In genomic region chr17:32266389-32267269, GRCh38 we compare ENCODE assay signal across 8 cellular contexts. TPM values are rescaled to one million over a fixed set of nuclear protein-coding genes. Genes with fewer than 3 reads are reported as not detected.
DNase-seq lines count a peak whose midpoint lies in the region; ATAC-seq, FAIRE-seq and TF ChIP-seq lines count a peak whose summit lies in the region.

No MANE protein-coding gene starts in this region.

- H3K9ac ChIP-seq in parathyroid adenoma: no peak overlapping the region

- TF ChIP-seq POLR2A in esophagus squamous epithelium (IDR thresholded peaks at IDR 0.05): no peak

- DNase-seq in NCI-H146 (lab: John Stamatoyannopoulos, UW): peak; percentile 43
- no peak for DNase-seq in NCI-H146 treated with DMSO at 0.1 percent for 48 hours (lab: John Stamatoyannopoulos, UW; ENCODE audit: unreplicated experiment)
- DNase-seq in activated CD4-positive, alpha-beta T cell treated with anti-CD3 and anti-CD28 coated beads, Interleukin-2, amount 10 ng/mL, durations not matched to agents 24 days and 14 days: peak; percentile 82
- DNase-seq in esophagus squamous epithelium (lab: John Stamatoyannopoulos, UW): no peak
- no peak for DNase-seq in D721Med (ENCODE audit: insufficient read length, low spot score)
- no peak for DNase-seq in NCI-H2081 treated with DMSO at 0.1 percent for 48 hours (lab: John Stamatoyannopoulos, UW)

- peaks cover 76% of the 10 kb centered on the region for H3K27me3 Mint-ChIP-seq in activated CD4-positive, alpha-beta T cell treated with anti-CD3 and anti-CD28 coated beads, Interleukin-2, amount 10 ng/mL, durations not matched to agents 24 days and 14 days

- peak overlapping the region; percentile 82 for H2AFZ ChIP-seq in parathyroid adenoma

- H3K36me3 ChIP-seq in esophagus squamous epithelium (no peaks in the 10 kb centered on the region), parathyroid adenoma (ENCODE audit: control insufficient read depth, insufficient read depth, low read length) (no peaks in the 10 kb centered on the region)

- peak overlapping the region in 1 of 4 donors; percentile 68 for H3K27ac ChIP-seq in esophagus squamous epithelium
- H3K27ac ChIP-seq in parathyroid adenoma: no peak overlapping the region

- H3K4me3 ChIP-seq in esophagus squamous epithelium: peak overlapping the region; percentile 44 to 84 (median 60)
- H3K4me3 ChIP-seq in parathyroid adenoma (ENCODE audit: low read depth, low read length): peak overlapping the region; percentile 55

- H3K27ac Mint-ChIP-seq in activated CD4-positive, alpha-beta T cell treated with anti-CD3 and anti-CD28 coated beads, Interleukin-2, amount 10 ng/mL, durations not matched to agents 24 days and 14 days: no peak overlapping the region

- TF ChIP-seq CTCF in esophagus squamous epithelium (IDR thresholded peaks at IDR 0.05): no peak
- TF ChIP-seq CTCF in parathyroid adenoma (IDR thresholded peaks at IDR 0.05): no peak
- TF ChIP-seq CTCF in D721Med (IDR thresholded peaks at IDR 0.05; ENCODE audit: insufficient read depth, missing control alignments): no peak

- H3K9me3 Mint-ChIP-seq in activated CD4-positive, alpha-beta T cell treated with anti-CD3 and anti-CD28 coated beads, Interleukin-2, amount 10 ng/mL, durations not matched to agents 24 days and 14 days: no peaks in the 10 kb centered on the region

- intact Hi-C loops in activated CD4-positive, alpha-beta T cell treated with anti-CD3 and anti-CD28 coated beads, Interleukin-2, amount 10 ng/mL, durations not matched to agents 24 days and 14 days (cut with micrococcal nuclease): loop anchor here (5.0 kb wide), 1 partner anchor 51 kb away; no protein-coding TSS in a partner anchor
- intact Hi-C loops in esophagus squamous epithelium (cut with DNase I): no loop called here

- H3K4me1 ChIP-seq in esophagus squamous epithelium (peaks cover 14 to 32% (median 22%) of the 10 kb centered on the region in 3 donors), parathyroid adenoma (peaks cover 4% of the 10 kb centered on the region)

- H3K4me2 ChIP-seq in parathyroid adenoma (ENCODE audit: low read length): peak overlapping the region; percentile 69

- H3K27me3 ChIP-seq in esophagus squamous epithelium: peaks cover 6 to 90% (median 9%) of the 10 kb centered on the region in 4 donors
- no peaks in the 10 kb centered on the region for H3K27me3 ChIP-seq in parathyroid adenoma (ENCODE audit: control insufficient read depth, insufficient read depth, low read length)

- ATAC-seq in HG02884 (IDR thresholded peaks at IDR 0.05; ENCODE audit: unreplicated experiment): no peak

- FAIRE-seq in D721Med (lab: Jason Lieb, UNC): no peak

- peak overlapping the region; percentile 73 for H3K4me3 Mint-ChIP-seq in activated CD4-positive, alpha-beta T cell treated with anti-CD3 and anti-CD28 coated beads, Interleukin-2, amount 10 ng/mL, durations not matched to agents 24 days and 14 days

- H3K4me1 Mint-ChIP-seq in activated CD4-positive, alpha-beta T cell treated with anti-CD3 and anti-CD28 coated beads, Interleukin-2, amount 10 ng/mL, durations not matched to agents 24 days and 14 days: peaks cover 20% of the 10 kb centered on the region

- no peaks in the 10 kb centered on the region for H3K36me3 Mint-ChIP-seq in activated CD4-positive, alpha-beta T cell treated with anti-CD3 and anti-CD28 coated beads, Interleukin-2, amount 10 ng/mL, durations not matched to agents 24 days and 14 days (ENCODE audit: low read depth)

- H3K79me2 ChIP-seq in parathyroid adenoma: no peaks in the 10 kb centered on the region

- H3K9me3 ChIP-seq in esophagus squamous epithelium: no peaks in the 10 kb centered on the region
- no peaks in the 10 kb centered on the region for H3K9me3 ChIP-seq in parathyroid adenoma (ENCODE audit: control insufficient read depth, low read length)

- 3% methylated on average over 5 of the region's 78 CpGs; no CpG with 5 or more reads in 1 of the 2 donors for WGBS in esophagus squamous epithelium, 2 donors

RNA-seq across cellular contexts. Expression of gene RHBDL3, which starts 1.0 kb away (rescaled TPM):
- 0.12 and 0.31 TPM in 2 replicates for total RNA-seq in activated CD4-positive, alpha-beta T cell treated with anti-CD3 and anti-CD28 coated beads, Interleukin-2, amount 10 ng/mL, durations not matched to agents 24 days and 14 days
- total RNA-seq in esophagus squamous epithelium: 1 to 10 TPM in 1 of 4 donors, under 1 TPM in 2, not detected in 1; 0.09 to 1.1 (median 0.76) TPM

Comparison
In these comparisons a context has a peak if more than half of its experiments do, and no peak if none do; other contexts are left out.
1. DNase-seq: peak in NCI-H146 (single experiment) and activated CD4-positive, alpha-beta T cell treated with anti-CD3 and anti-CD28 coated beads, Interleukin-2, amount 10 ng/mL, durations not matched to agents 24 days and 14 days (single experiment); none in NCI-H146 treated with DMSO at 0.1 percent for 48 hours (single experiment), esophagus squamous epithelium (single experiment), D721Med (single experiment) and NCI-H2081 treated with DMSO at 0.1 percent for 48 hours (single experiment).